22 cellular contexts compared by ENCODE assay signal in genomic region chr6:134663356-134663755, GRCh38.
DNase-seq lines count a peak whose midpoint lies in the region; ATAC-seq, FAIRE-seq and TF ChIP-seq lines count a peak whose summit lies in the region.
"Had no signal": no experiment of that assay in that cellular context is flagged by ENCODE, and none has a peak within 500 bp of the region (broad histone marks: within the 10 kb centered on the region; RNA-seq: fewer than 3 reads in every experiment).

No MANE protein-coding gene starts in this region.

- no peaks in the 10 kb centered on the region for H3K27me3 Mint-ChIP-seq in MCF 10A (ENCODE audit: insufficient read depth, unreplicated experiment)
- H3K27me3 Mint-ChIP-seq: B cell had no signal

- no TSS peak for BruUV-seq in mammary epithelial cell (replicated peaks; lab: Mats Ljungman, UMichigan)
- BruUV-seq in MCF 10A (replicated peaks; lab: Mats Ljungman, UMichigan) = no TSS peak

- no peak overlapping the region for H3K23ac ChIP-seq in mesenchymal stem cell (ENCODE audit: low read length in 2 of 2)

- no peak overlapping the region for H2BK15ac ChIP-seq in mesenchymal stem cell (ENCODE audit: low read depth, poor library complexity, severe bottlenecking)

- H3K14ac ChIP-seq in mesenchymal stem cell (ENCODE audit: low read length in 2 of 2) = no peak overlapping the region

- no peak overlapping the region for H2BK120ac ChIP-seq in mesenchymal stem cell (ENCODE audit: low read depth, low read length)

- H2BK12ac ChIP-seq in mesenchymal stem cell (ENCODE audit: low read length in 2 of 2) = peak overlapping the region in 1 of 2 experiments; percentile 77

- no peak overlapping the region for H3K27ac Mint-ChIP-seq in MCF 10A (ENCODE audit: low read depth, unreplicated experiment)
- H3K27ac Mint-ChIP-seq: B cell; CD8-positive, alpha-beta T cell had no signal

- peaks cover 5% of the 10 kb centered on the region for H3K4me1 ChIP-seq in mammary epithelial cell (ENCODE audit: insufficient read depth, low read length)
- H3K4me1 ChIP-seq in mesenchymal stem cell (ENCODE audit: control insufficient read depth, insufficient read depth, low read depth, low read length) = peaks cover 5% of the 10 kb centered on the region

- ATAC-seq in GM19035 (IDR thresholded peaks at IDR 0.05; ENCODE audit: unreplicated experiment) (no peak), HG02759 (IDR thresholded peaks at IDR 0.05; ENCODE audit: unreplicated experiment) (no peak)
- ATAC-seq: CD8-positive, alpha-beta T cell; GM12878; HCT116; HepG2 had no signal

- H2BK5ac ChIP-seq in mesenchymal stem cell (ENCODE audit: low read depth, low read length, poor library complexity, severe bottlenecking) = no peak overlapping the region

- H3K9me3 ChIP-seq in mammary epithelial cell (replicated peaks; ENCODE audit: insufficient read depth, low read length) (no peaks in the 10 kb centered on the region), mesenchymal stem cell (ENCODE audit: control insufficient read depth, low read length) (no peaks in the 10 kb centered on the region)

- H3K9me3 Mint-ChIP-seq in MCF 10A (ENCODE audit: unreplicated experiment) = no peaks in the 10 kb centered on the region
- H3K9me3 Mint-ChIP-seq: CD8-positive, alpha-beta T cell had no signal

- H4K91ac ChIP-seq in mesenchymal stem cell (ENCODE audit: low read length) = no peak overlapping the region

- H3K79me2 ChIP-seq in mammary epithelial cell (ENCODE audit: insufficient read depth, low read length) = no peaks in the 10 kb centered on the region

- H3K9ac ChIP-seq in mammary epithelial cell (ENCODE audit: insufficient read depth, low read length) (no peak overlapping the region), mesenchymal stem cell (ENCODE audit: low read length) (no peak overlapping the region)
- H3K9ac ChIP-seq: BLaER1 treated with 17β-estradiol and CSF1 and Interleukin-3, amounts not matched to agents 10 nM and 100 nM; GM23248 had no signal

- H3K27ac ChIP-seq in mammary epithelial cell (ENCODE audit: insufficient read depth, low read depth, low read length) (no peak overlapping the region), mesenchymal stem cell (ENCODE audit: low read length, poor library complexity, severe bottlenecking) (no peak overlapping the region), caudate nucleus (ENCODE audit: low read depth, low read length) (no peak overlapping the region)
- H3K27ac ChIP-seq: 22Rv1; BLaER1 treated with 17β-estradiol and CSF1 and Interleukin-3, amounts not matched to agents 10 nM and 100 nM; GM23248 had no signal

- WGBS in mammary epithelial cell (ENCODE audit: low coverage, missing lambda C conversion rate) = 58% methylated on average over 4 of the region's 4 CpGs
- WGBS in mesenchymal stem cell = 90% methylated on average over 4 of the region's 4 CpGs

- H3K4me3 ChIP-seq in mammary epithelial cell (replicated peaks in 1 of 3; ENCODE audit: insufficient read depth in 1 of 3, low read depth in 2 of 3, low read length in 3 of 3) = no peak overlapping the region
- no peak overlapping the region for H3K4me3 ChIP-seq in bronchial epithelial cell (ENCODE audit: low read depth, low read length)
- H3K4me3 ChIP-seq in mesenchymal stem cell (ENCODE audit: insufficient read depth in 1 of 2, low read depth in 1 of 2, low read length in 2 of 2) = no peak overlapping the region
- H3K4me3 ChIP-seq: BLaER1 treated with 17β-estradiol and CSF1 and Interleukin-3, amounts not matched to agents 10 nM and 100 nM; GM12878; GM23248 had no signal

- CTCF ChIA-PET in mammary epithelial cell (lab: Charles Lee; ENCODE audit: low non-redundant PET) (no interaction called here), MCF 10A (lab: Yijun Ruan, JAX) (interaction anchor here (0.6 kb wide), 1 partner anchor 554 kb away, joined by 6 read pairs; no protein-coding TSS in a partner anchor)

- peak overlapping the region in 1 of 2 experiments; percentile 35 for H3K4ac ChIP-seq in mesenchymal stem cell (ENCODE audit: low read depth in 1 of 2, low read length in 2 of 2)

- in situ Hi-C loops in mammary epithelial cell (cut with MboI; ENCODE audit: low sequenced_read_pairs in 2 of 2) = no loop called here

- dilution Hi-C loops in mammary epithelial cell (cut with HindIII; ENCODE audit: low sequenced_read_pairs) = no loop called here

- DNase-seq in mammary epithelial cell (no peak), MCF 10A (ENCODE audit: unreplicated experiment) (no peak), bronchial epithelial cell (ENCODE audit: low read depth) (no peak), mesenchymal stem cell (no peak), caudate nucleus (lab: John Stamatoyannopoulos, UW) (no peak), cerebellum (ENCODE audit: low spot score) (no peak)
- DNase-seq: Calu3; CD8-positive, alpha-beta T cell; DMS53; DND-41; EL; GM23248 had no signal

- H3K79me1 ChIP-seq in mesenchymal stem cell (replicated peaks; ENCODE audit: low read length, poor library complexity, severe bottlenecking) = no peaks in the 10 kb centered on the region

- H4K8ac ChIP-seq in mesenchymal stem cell (ENCODE audit: low read length) = no peak overlapping the region

- peak; percentile 23 for FAIRE-seq in bronchial epithelial cell (lab: Jason Lieb, UNC)
- FAIRE-seq: GM12878, GM19239, H54, HepG2 had no signal

- POLR2A ChIA-PET in MCF 10A (lab: Yijun Ruan, JAX) = no interaction called here

- no peaks in the 10 kb centered on the region for H3K36me3 ChIP-seq in mammary epithelial cell (ENCODE audit: insufficient read depth, low read length)
- no peaks in the 10 kb centered on the region for H3K36me3 ChIP-seq in bronchial epithelial cell (ENCODE audit: control insufficient read depth, insufficient read depth, low read length)
- no peaks in the 10 kb centered on the region for H3K36me3 ChIP-seq in mesenchymal stem cell (ENCODE audit: control insufficient read depth in 1 of 2, insufficient read depth in 2 of 2, low read depth in 1 of 2, low read length in 2 of 2)
- H3K36me3 ChIP-seq: BLaER1 treated with 17β-estradiol and CSF1 and Interleukin-3, amounts not matched to agents 10 nM and 100 nM had no signal

- H3K27me3 ChIP-seq in mammary epithelial cell (ENCODE audit: insufficient read depth, low read length) = no peaks in the 10 kb centered on the region
- no peaks in the 10 kb centered on the region for H3K27me3 ChIP-seq in bronchial epithelial cell (ENCODE audit: control insufficient read depth, insufficient read depth, low read length)
- no peaks in the 10 kb centered on the region for H3K27me3 ChIP-seq in mesenchymal stem cell (ENCODE audit: control insufficient read depth in 1 of 2, insufficient read depth in 1 of 2, low read length in 2 of 2)
- H3K27me3 ChIP-seq: BLaER1 treated with 17β-estradiol and CSF1 and Interleukin-3, amounts not matched to agents 10 nM and 100 nM had no signal

- no peak overlapping the region for H3K4me3 Mint-ChIP-seq in MCF 10A (ENCODE audit: unreplicated experiment)
- H3K4me3 Mint-ChIP-seq: B cell; CD8-positive, alpha-beta T cell had no signal

- no peaks in the 10 kb centered on the region for H4K20me1 ChIP-seq in mammary epithelial cell (ENCODE audit: insufficient read depth, low read length)
- H4K20me1 ChIP-seq: BLaER1 treated with 17β-estradiol and CSF1 and Interleukin-3, amounts not matched to agents 10 nM and 100 nM had no signal

- peak overlapping the region; percentile 0 for H2AFZ ChIP-seq in mammary epithelial cell (ENCODE audit: low read depth, low read length)
- no peak overlapping the region for H2AFZ ChIP-seq in mesenchymal stem cell (ENCODE audit: low read depth, low read length)
- H2AFZ ChIP-seq: GM23248 had no signal

- peak overlapping the region; percentile 5 for H2AK5ac ChIP-seq in mesenchymal stem cell (ENCODE audit: low read length, severe bottlenecking)

- H3K4me1 Mint-ChIP-seq in MCF 10A (ENCODE audit: insufficient read depth, unreplicated experiment) = no peaks in the 10 kb centered on the region
- H3K4me1 Mint-ChIP-seq: B cell had no signal

- intact Hi-C loops in mammary epithelial cell (cut with micrococcal nuclease) = no loop called here
- intact Hi-C loops in MCF 10A (cut with micrococcal nuclease) = no loop called here

- TF ChIP-seq CTCF in mammary epithelial cell (conservative IDR thresholded peaks at IDR 0.05 in 1 of 2, IDR thresholded peaks at IDR 0.05 in 1 of 2; ENCODE audit: extremely low read depth in 1 of 2, insufficient read depth in 1 of 2, low read depth in 1 of 2, low read length in 2 of 2) = no peak
- no peak for TF ChIP-seq CTCF in MCF 10A (IDR thresholded peaks at IDR 0.05; ENCODE audit: unreplicated experiment)
- no peak for TF ChIP-seq CTCF in bronchial epithelial cell (IDR thresholded peaks at IDR 0.05; ENCODE audit: insufficient read depth, low read length, severe bottlenecking)

- H3K18ac ChIP-seq in mesenchymal stem cell (ENCODE audit: low read depth in 1 of 2, low read length in 2 of 2) = no peak overlapping the region

- H3K4me2 ChIP-seq in mammary epithelial cell (ENCODE audit: insufficient read depth, low read depth, low read length) (no peak overlapping the region), mesenchymal stem cell (ENCODE audit: low read length, poor library complexity, severe bottlenecking) (no peak overlapping the region)

- H3K36me3 Mint-ChIP-seq in MCF 10A (ENCODE audit: insufficient read depth, unreplicated experiment) = no peaks in the 10 kb centered on the region
- H3K36me3 Mint-ChIP-seq: CD8-positive, alpha-beta T cell had no signal
